ENCODE assay signal across 1 cellular context in the genomic region with DNA sequence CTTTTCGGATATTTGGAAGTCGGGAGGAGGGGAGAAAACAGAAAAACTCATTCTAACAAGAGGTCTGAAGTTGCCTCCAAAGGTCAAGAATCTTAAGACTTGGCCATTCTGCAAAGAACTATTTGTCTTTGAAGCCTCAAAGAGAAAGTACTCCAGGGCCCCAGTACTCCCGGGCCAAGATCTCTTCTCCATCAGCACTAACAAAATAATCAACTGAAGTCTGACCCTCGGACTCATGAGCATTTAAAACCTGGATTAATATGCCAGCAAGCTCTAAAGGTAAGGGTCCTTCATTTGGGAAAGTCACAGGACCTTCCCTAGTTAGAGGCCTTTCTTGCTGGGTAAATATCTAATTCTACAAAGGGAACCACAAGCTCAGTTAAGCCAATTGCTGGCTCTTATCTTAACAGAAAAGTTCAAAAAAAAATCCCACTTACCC.
TF ChIP-seq lines count a peak whose summit lies in the region.

No MANE protein-coding gene starts in this region.

TF ChIP-seq in H1, 55 proteins besides CTCF, POLR2A, EP300 and RAD21 (continued from another document):
- TF ChIP-seq TEAD4 (IDR thresholded peaks at IDR 0.05; ENCODE audit: low read depth, low read length): no peak
- no peak for TF ChIP-seq BCL11A (IDR thresholded peaks at IDR 0.05; ENCODE audit: low read depth in 2 of 2, low read length in 2 of 2)
- TF ChIP-seq NANOG (IDR thresholded peaks at IDR 0.05; ENCODE audit: insufficient read depth, low read depth, low read length, poor library complexity, severe bottlenecking): no peak
- TF ChIP-seq, protein P1, sequence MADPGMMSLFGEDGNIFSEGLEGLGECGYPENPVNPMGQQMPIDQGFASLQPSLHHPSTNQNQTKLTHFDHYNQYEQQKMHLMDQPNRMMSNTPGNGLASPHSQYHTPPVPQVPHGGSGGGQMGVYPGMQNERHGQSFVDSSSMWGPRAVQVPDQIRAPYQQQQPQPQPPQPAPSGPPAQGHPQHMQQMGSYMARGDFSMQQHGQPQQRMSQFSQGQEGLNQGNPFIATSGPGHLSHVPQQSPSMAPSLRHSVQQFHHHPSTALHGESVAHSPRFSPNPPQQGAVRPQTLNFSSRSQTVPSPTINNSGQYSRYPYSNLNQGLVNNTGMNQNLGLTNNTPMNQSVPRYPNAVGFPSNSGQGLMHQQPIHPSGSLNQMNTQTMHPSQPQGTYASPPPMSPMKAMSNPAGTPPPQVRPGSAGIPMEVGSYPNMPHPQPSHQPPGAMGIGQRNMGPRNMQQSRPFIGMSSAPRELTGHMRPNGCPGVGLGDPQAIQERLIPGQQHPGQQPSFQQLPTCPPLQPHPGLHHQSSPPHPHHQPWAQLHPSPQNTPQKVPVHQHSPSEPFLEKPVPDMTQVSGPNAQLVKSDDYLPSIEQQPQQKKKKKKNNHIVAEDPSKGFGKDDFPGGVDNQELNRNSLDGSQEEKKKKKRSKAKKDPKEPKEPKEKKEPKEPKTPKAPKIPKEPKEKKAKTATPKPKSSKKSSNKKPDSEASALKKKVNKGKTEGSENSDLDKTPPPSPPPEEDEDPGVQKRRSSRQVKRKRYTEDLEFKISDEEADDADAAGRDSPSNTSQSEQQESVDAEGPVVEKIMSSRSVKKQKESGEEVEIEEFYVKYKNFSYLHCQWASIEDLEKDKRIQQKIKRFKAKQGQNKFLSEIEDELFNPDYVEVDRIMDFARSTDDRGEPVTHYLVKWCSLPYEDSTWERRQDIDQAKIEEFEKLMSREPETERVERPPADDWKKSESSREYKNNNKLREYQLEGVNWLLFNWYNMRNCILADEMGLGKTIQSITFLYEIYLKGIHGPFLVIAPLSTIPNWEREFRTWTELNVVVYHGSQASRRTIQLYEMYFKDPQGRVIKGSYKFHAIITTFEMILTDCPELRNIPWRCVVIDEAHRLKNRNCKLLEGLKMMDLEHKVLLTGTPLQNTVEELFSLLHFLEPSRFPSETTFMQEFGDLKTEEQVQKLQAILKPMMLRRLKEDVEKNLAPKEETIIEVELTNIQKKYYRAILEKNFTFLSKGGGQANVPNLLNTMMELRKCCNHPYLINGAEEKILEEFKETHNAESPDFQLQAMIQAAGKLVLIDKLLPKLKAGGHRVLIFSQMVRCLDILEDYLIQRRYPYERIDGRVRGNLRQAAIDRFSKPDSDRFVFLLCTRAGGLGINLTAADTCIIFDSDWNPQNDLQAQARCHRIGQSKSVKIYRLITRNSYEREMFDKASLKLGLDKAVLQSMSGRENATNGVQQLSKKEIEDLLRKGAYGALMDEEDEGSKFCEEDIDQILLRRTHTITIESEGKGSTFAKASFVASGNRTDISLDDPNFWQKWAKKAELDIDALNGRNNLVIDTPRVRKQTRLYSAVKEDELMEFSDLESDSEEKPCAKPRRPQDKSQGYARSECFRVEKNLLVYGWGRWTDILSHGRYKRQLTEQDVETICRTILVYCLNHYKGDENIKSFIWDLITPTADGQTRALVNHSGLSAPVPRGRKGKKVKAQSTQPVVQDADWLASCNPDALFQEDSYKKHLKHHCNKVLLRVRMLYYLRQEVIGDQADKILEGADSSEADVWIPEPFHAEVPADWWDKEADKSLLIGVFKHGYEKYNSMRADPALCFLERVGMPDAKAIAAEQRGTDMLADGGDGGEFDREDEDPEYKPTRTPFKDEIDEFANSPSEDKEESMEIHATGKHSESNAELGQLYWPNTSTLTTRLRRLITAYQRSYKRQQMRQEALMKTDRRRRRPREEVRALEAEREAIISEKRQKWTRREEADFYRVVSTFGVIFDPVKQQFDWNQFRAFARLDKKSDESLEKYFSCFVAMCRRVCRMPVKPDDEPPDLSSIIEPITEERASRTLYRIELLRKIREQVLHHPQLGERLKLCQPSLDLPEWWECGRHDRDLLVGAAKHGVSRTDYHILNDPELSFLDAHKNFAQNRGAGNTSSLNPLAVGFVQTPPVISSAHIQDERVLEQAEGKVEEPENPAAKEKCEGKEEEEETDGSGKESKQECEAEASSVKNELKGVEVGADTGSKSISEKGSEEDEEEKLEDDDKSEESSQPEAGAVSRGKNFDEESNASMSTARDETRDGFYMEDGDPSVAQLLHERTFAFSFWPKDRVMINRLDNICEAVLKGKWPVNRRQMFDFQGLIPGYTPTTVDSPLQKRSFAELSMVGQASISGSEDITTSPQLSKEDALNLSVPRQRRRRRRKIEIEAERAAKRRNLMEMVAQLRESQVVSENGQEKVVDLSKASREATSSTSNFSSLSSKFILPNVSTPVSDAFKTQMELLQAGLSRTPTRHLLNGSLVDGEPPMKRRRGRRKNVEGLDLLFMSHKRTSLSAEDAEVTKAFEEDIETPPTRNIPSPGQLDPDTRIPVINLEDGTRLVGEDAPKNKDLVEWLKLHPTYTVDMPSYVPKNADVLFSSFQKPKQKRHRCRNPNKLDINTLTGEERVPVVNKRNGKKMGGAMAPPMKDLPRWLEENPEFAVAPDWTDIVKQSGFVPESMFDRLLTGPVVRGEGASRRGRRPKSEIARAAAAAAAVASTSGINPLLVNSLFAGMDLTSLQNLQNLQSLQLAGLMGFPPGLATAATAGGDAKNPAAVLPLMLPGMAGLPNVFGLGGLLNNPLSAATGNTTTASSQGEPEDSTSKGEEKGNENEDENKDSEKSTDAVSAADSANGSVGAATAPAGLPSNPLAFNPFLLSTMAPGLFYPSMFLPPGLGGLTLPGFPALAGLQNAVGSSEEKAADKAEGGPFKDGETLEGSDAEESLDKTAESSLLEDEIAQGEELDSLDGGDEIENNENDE (IDR thresholded peaks at IDR 0.05; ENCODE audit: insufficient replicate concordance, low read length): no peak
- no peak for TF ChIP-seq TCF12 (IDR thresholded peaks at IDR 0.05; ENCODE audit: low read depth, low read length)
- TF ChIP-seq SIX5 (IDR thresholded peaks at IDR 0.05; ENCODE audit: low read depth, low read length): no peak
- TF ChIP-seq PHF8 (conservative IDR thresholded peaks at IDR 0.05; ENCODE audit: low read depth, low read length): no peak
- TF ChIP-seq CBX5 (IDR thresholded peaks at IDR 0.05; ENCODE audit: low read depth, low read length): no peak
- TF ChIP-seq GTF2F1 (IDR thresholded peaks at IDR 0.05; ENCODE audit: borderline replicate concordance, low read depth, low read length): no peak
- no peak for TF ChIP-seq HDAC6 (IDR thresholded peaks at IDR 0.05; ENCODE audit: low read depth, low read length)
- no peak for TF ChIP-seq NRF1 (IDR thresholded peaks at IDR 0.05; ENCODE audit: low read depth, low read length)
- TF ChIP-seq CBX8 (IDR thresholded peaks at IDR 0.05; ENCODE audit: borderline replicate concordance, low read depth, low read length): no peak
